Comparison of ENCODE assay signal across 8 cellular contexts in genomic region chr6:159720708-159721107, GRCh38. TPM values are rescaled to one million over a fixed set of nuclear protein-coding genes. Genes with fewer than 3 reads are reported as not detected.
DNase-seq lines count a peak whose midpoint lies in the region; ATAC-seq and TF ChIP-seq lines count a peak whose summit lies in the region.

No MANE protein-coding gene starts in this region.

- H3K4me3 ChIP-seq in WI38 (ENCODE audit: low read depth, low read length) (no peak overlapping the region), gastroesophageal sphincter (no peak overlapping the region)

- no peak for TF ChIP-seq POLR2A in gastroesophageal sphincter (IDR thresholded peaks at IDR 0.05)

- no peak for ATAC-seq in gastroesophageal sphincter

- peaks cover 2 to 18% (median 11%) of the 10 kb centered on the region in 3 donors for H3K4me1 Mint-ChIP-seq in IgD-negative memory B cell
- peaks cover 5% of the 10 kb centered on the region for H3K4me1 Mint-ChIP-seq in type B pancreatic cell (ENCODE audit: unreplicated experiment)

- peaks cover under 1 to 39% (median 8%) of the 10 kb centered on the region in 3 donors for H3K4me1 ChIP-seq in gastroesophageal sphincter

- H3K27ac ChIP-seq in gastroesophageal sphincter, result no peak overlapping the region

- H3K9me3 Mint-ChIP-seq in IgD-negative memory B cell (no peaks in the 10 kb centered on the region), type B pancreatic cell (peaks cover 5% of the 10 kb centered on the region)

- no peaks in the 10 kb centered on the region for H3K9me3 ChIP-seq in gastroesophageal sphincter

- TF ChIP-seq CTCF in WI38 (IDR thresholded peaks at IDR 0.05; ENCODE audit: low read depth, low read length), result 0 out of 2 replicates have a peak, but pooled peaks have one; percentile 11
- TF ChIP-seq CTCF in gastroesophageal sphincter (IDR thresholded peaks at IDR 0.05), result peak; percentile 20 to 48 (median 30)
- TF ChIP-seq CTCF in type B pancreatic cell (conservative IDR thresholded peaks at IDR 0.05), result peak; percentile 72

- WGBS in gastroesophageal sphincter (ENCODE audit: low coverage in 1 of 2), 2 donors, result 44 to 71% methylated on average over 5 to 7 of the region's 7 CpGs

- no peaks in the 10 kb centered on the region for H3K36me3 ChIP-seq in gastroesophageal sphincter

- no peak for TF ChIP-seq EP300 in gastroesophageal sphincter (IDR thresholded peaks at IDR 0.05)

- H3K27me3 Mint-ChIP-seq in IgD-negative memory B cell (no peaks in the 10 kb centered on the region), type B pancreatic cell (no peaks in the 10 kb centered on the region)

- H3K4me3 Mint-ChIP-seq in IgD-negative memory B cell (no peak overlapping the region), type B pancreatic cell (no peak overlapping the region)

- no peaks in the 10 kb centered on the region for H3K27me3 ChIP-seq in gastroesophageal sphincter

- H3K27ac Mint-ChIP-seq in IgD-negative memory B cell (peak overlapping the region in 2 of 3 donors; percentile 27 to 35), type B pancreatic cell (no peak overlapping the region)

- H3K36me3 Mint-ChIP-seq in IgD-negative memory B cell (no peaks in the 10 kb centered on the region), type B pancreatic cell (peaks cover 10% of the 10 kb centered on the region)

- DNase-seq in activated CD4-positive, alpha-beta T cell treated with anti-CD3 and anti-CD28 coated beads for 4 hours, result peak; percentile 36 to 52
- no peak for DNase-seq in activated CD4-positive, alpha-beta T cell treated with anti-CD3 and anti-CD28 coated beads, Interleukin-2, amount 50 U/mL, for 48 hours
- no peak for DNase-seq in type B pancreatic cell (ENCODE audit: extremely low spot score, unreplicated experiment)
- no peak for DNase-seq in SKM-1 treated with dmso at 0.1 percent for 144 hours (lab: John Stamatoyannopoulos, UW; ENCODE audit: unreplicated experiment)
- DNase-seq in HuH-7 (ENCODE audit: low spot score), result no peak

RNA-seq across cellular contexts. Expression of gene WTAP, which starts 6.6 kb away (rescaled TPM):
- polyA plus RNA-seq in IgD-negative memory B cell, result 127 TPM
- total RNA-seq in gastroesophageal sphincter, result 100 to 1,000 TPM in 1 of 4 donors, 10 to 100 TPM in 3; 52.1 to 123 (median 79.9) TPM
- 96.9 and 108 TPM in 2 replicates for total RNA-seq in type B pancreatic cell (ENCODE audit: low replicate concordance)

RNA-seq across cellular contexts. Expression of gene SOD2, which starts 27.7 kb away (rescaled TPM):
- 79.2 TPM for polyA plus RNA-seq in IgD-negative memory B cell
- 100 to 1,000 TPM; 256 to 921 (median 488) TPM for total RNA-seq in gastroesophageal sphincter
- 78.1 and 100 TPM in 2 replicates for total RNA-seq in type B pancreatic cell (ENCODE audit: low replicate concordance)

RNA-seq across cellular contexts. Expression of gene ACAT2, which starts 41.1 kb away (rescaled TPM):
- 23.6 TPM for polyA plus RNA-seq in IgD-negative memory B cell
- total RNA-seq in gastroesophageal sphincter (10 to 100 TPM in 2 of 4 donors, 1 to 10 TPM in 2; 3.1 to 11.7 (median 9.1) TPM), type B pancreatic cell (ENCODE audit: low replicate concordance) (38.4 and 67.4 TPM in 2 replicates)

Comparison
In these comparisons a context has a peak if more than half of its experiments do, and no peak if none do; other contexts are left out.
1. DNase-seq: peak in activated CD4-positive, alpha-beta T cell treated with anti-CD3 and anti-CD28 coated beads for 4 hours (2 of 2); none in activated CD4-positive, alpha-beta T cell treated with anti-CD3 and anti-CD28 coated beads, Interleukin-2, amount 50 U/mL, for 48 hours (0 of 2), type B pancreatic cell (single experiment), SKM-1 treated with dmso at 0.1 percent for 144 hours (single experiment) and HuH-7 (single experiment).
2. CTCF ChIP-seq: peak in every context shown above with its lines; median percentile 72 in type B pancreatic cell; 30 in gastroesophageal sphincter; 11 in WI38.